Comparison of ENCODE assay signal across 1 cellular context in the genomic region with DNA sequence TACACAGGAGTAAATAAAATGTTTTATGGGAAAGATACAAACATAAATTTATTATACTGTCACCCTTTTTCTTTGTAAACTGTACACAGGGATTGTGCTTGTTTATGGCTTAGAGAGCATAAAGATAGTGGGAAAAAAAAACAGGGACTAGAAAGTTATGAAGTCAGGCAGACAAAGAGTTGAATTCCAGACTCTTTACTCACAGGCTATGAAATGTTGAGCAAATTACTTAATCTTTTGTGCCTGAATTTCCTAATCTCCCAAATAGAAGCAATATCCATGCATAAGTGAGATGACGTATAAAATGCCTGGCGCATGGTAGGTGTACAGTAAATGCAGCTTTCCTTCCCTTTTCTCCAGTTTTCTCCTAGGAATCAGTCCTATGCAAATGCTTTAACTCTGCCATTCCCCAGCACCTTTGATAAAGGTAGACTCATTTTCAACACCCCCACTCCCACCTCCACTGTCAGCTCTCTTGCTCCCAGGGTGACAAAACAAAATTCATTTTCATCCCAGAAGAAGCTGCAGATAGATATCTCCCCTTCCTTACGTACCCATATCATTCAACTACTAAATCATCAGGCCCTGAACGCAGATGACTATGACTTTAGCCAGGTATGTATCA.
A peak's percentile ranks its signal among the peaks of the same experiment; 100 is the strongest.
TF ChIP-seq lines count a peak whose summit lies in the region.

No MANE protein-coding gene starts in this region.

TF ChIP-seq in IMR-90, 13 proteins besides CTCF, POLR2A, EP300 and RAD21:
- TF ChIP-seq USF2 (IDR thresholded peaks at IDR 0.05; ENCODE audit: low read depth, low read length) (no peak), CEBPB (IDR thresholded peaks at IDR 0.05; ENCODE audit: low read depth, low read length) (peak; percentile 2; the same call in 1 of the 2 replicates)
TF ChIP-seq in IMR-90: peak in this region for 1.
